Comparison of ENCODE assay signal across 12 cellular contexts in genomic region chr4:43765514-43765913, GRCh38.
"Had no signal": no experiment of that assay in that cellular context is flagged by ENCODE, and none has a peak within 500 bp of the region (broad histone marks: within the 10 kb centered on the region; RNA-seq: fewer than 3 reads in every experiment).

No MANE protein-coding gene starts in this region.

- FAIRE-seq: endometrium, keratinocyte had no signal

- H3K27ac ChIP-seq: hepatocyte, suprapubic skin had no signal

- H3K4me3 ChIP-seq: hepatocyte, suprapubic skin had no signal

- H3K9me3 ChIP-seq: suprapubic skin had no signal

- H3K79me2 ChIP-seq: hepatocyte had no signal

- ATAC-seq: activated CD8-positive, alpha-beta memory T cell treated with anti-CD3 and anti-CD28 coated beads, Interleukin-2, amount 10 ng/mL, durations not matched to agents 7 days and 5 days; left lobe of liver; sciatic nerve had no signal

- H3K4me1 ChIP-seq: suprapubic skin had no signal

- DNase-seq: activated CD4-positive, alpha-beta T cell treated with anti-CD3 and anti-CD28 coated beads, Interleukin-2, amount 50 U/mL, for 48 hours; activated CD4-positive, CD25-positive, alpha-beta regulatory T cell treated with anti-CD3 and anti-CD28 coated beads, Interleukin-2, amount 50 U/mL, for 72 hours; activated CD8-positive, alpha-beta memory T cell treated with anti-CD3 and anti-CD28 coated beads, Interleukin-2, amount 10 ng/mL, durations not matched to agents 7 days and 5 days; activated naive CD4-positive, alpha-beta T cell treated with anti-CD3 and anti-CD28 coated beads, Interleukin-2, amount 50 U/mL, for 16 hours; activated T-cell treated with anti-CD3 and anti-CD28 coated beads, Interleukin-2, amount 50 U/mL, for 1 hour; T-helper 9 cell had no signal

- H3K36me3 ChIP-seq: suprapubic skin had no signal

- H3K4me2 ChIP-seq: hepatocyte had no signal

- H3K27me3 ChIP-seq: hepatocyte, suprapubic skin had no signal

- H2AFZ ChIP-seq: hepatocyte had no signal
